Comparison of ENCODE assay signal across 11 cellular contexts in the genomic region with DNA sequence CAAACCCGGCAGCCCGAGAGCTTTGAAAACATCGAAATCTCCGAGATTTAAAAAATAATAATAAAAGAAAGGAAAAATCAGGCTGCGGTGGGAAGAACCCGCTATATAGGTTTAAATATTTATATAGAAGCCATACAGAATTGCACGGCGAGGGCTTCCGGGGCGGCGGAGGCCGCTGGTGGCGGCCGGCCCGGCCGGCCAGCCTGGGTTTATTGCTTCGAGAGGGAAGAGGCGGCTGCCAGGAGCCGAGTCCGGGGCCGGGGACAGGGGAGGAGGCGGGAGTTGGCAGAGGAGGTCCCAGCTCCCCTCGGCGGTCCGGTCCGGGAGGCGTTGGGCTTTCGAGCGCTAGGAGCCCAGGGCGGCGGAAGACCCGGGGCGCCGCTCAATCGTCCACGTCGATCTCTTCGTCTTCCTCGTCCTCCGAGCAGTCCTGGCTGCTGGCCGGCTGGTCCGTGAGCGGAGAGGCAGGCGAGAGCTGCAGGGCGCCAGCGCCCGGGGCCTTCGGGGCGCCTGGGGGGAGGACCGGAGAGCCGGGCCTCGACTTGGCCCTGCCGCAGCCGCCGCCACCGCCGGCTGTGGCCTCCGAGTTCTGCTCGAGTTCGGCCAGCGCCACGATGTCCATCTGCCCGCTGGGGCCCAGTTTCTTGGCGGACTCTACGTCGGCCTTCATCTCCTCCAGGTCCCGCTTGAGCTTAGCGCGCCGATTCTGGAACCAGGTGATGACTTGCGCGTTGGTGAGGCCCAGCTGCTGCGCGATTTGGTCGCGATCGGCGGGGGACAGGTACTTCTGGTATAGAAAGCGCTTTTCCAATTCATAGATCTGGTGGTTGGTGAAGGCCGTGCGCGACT. TPM values are rescaled to one million over a fixed set of nuclear protein-coding genes. Genes with fewer than 3 reads are reported as not detected.
DNase-seq lines count a peak whose midpoint lies in the region; ATAC-seq and TF ChIP-seq lines count a peak whose summit lies in the region.
"Had no signal": no experiment of that assay in that cellular context is flagged by ENCODE, and none has a peak within 500 bp of the region (broad histone marks: within the 10 kb centered on the region; RNA-seq: fewer than 3 reads in every experiment).

No MANE protein-coding gene starts in this region.

- H3K27me3 Mint-ChIP-seq in central memory CD8-positive, alpha-beta T cell: peaks cover 97% of the 10 kb centered on the region
- peaks cover 64 to 78% (median 73%) of the 10 kb centered on the region in 5 donors for H3K27me3 Mint-ChIP-seq in naive thymus-derived CD4-positive, alpha-beta T cell

- no peaks in the 10 kb centered on the region for H3K9me3 ChIP-seq in cardiac muscle cell (ENCODE audit: low read depth)
- no peaks in the 10 kb centered on the region for H3K9me3 ChIP-seq in naive thymus-derived CD4-positive, alpha-beta T cell (ENCODE audit: control insufficient read depth in 2 of 3, low read length in 3 of 3)
- H3K9me3 ChIP-seq in upper lobe of left lung: peaks cover 0 to 4% (median 0%) of the 10 kb centered on the region in 4 donors

- H3K27ac Mint-ChIP-seq in central memory CD8-positive, alpha-beta T cell (ENCODE audit: low read depth): peak overlapping the region; percentile 3
- peak overlapping the region in 1 of 9 donors; percentile 82 for H3K27ac Mint-ChIP-seq in naive thymus-derived CD4-positive, alpha-beta T cell

- DNase-seq in cardiac muscle cell (ENCODE audit: low read depth in 1 of 2, low spot score in 1 of 2) (no peak), left ventricle myocardium superior (no peak), upper lobe of left lung (peak in 1 of 2 donors; percentile 86), SKM-1 (lab: John Stamatoyannopoulos, UW; ENCODE audit: unreplicated experiment) (no peak), foreskin keratinocyte (no peak)
- DNase-seq in central memory CD8-positive, alpha-beta T cell (ENCODE audit: low spot score in 2 of 2): no peak
- no peak for DNase-seq in naive thymus-derived CD4-positive, alpha-beta T cell
- no peak for DNase-seq in stimulated activated CD4-positive, alpha-beta T cell treated with anti-CD3 and anti-CD28 coated beads, Interleukin-4, amount 100 ng/mL, for 24 hours
- DNase-seq: NCI-H187 had no signal

- H3K27ac ChIP-seq in cardiac muscle cell: no peak overlapping the region
- no peak overlapping the region for H3K27ac ChIP-seq in naive thymus-derived CD4-positive, alpha-beta T cell (ENCODE audit: low read depth, low read length)
- H3K27ac ChIP-seq in upper lobe of left lung: no peak overlapping the region
- no peak overlapping the region for H3K27ac ChIP-seq in foreskin keratinocyte

- H3K36me3 Mint-ChIP-seq in central memory CD8-positive, alpha-beta T cell (ENCODE audit: insufficient read depth): peaks cover 5% of the 10 kb centered on the region
- H3K36me3 Mint-ChIP-seq in naive thymus-derived CD4-positive, alpha-beta T cell: peaks cover 0 to 4% (median 0%) of the 10 kb centered on the region in 5 donors

- H3K4me3 ChIP-seq in cardiac muscle cell (peak overlapping the region; percentile 4), upper lobe of left lung (peak overlapping the region in 3 of 4 donors; percentile 15 to 31 (median 28))
- H3K4me3 ChIP-seq in naive thymus-derived CD4-positive, alpha-beta T cell (ENCODE audit: low read length): peak overlapping the region; percentile 24

- POLR2A ChIA-PET in naive thymus-derived CD4-positive, alpha-beta T cell (lab: Charles Lee): no interaction called here

- no peak for TF ChIP-seq EP300 in upper lobe of left lung (IDR thresholded peaks at IDR 0.05)

- peak overlapping the region; percentile 76 for H3K4me3 Mint-ChIP-seq in central memory CD8-positive, alpha-beta T cell
- H3K4me3 Mint-ChIP-seq in naive thymus-derived CD4-positive, alpha-beta T cell: peak overlapping the region; percentile 55 to 87 (median 80)

- TF ChIP-seq POLR2A in upper lobe of left lung (IDR thresholded peaks at IDR 0.05): no peak

- CTCF ChIA-PET in naive thymus-derived CD4-positive, alpha-beta T cell (lab: Charles Lee): interaction anchor here (0.6 kb wide), 1 partner anchor 82 kb away, joined by 3 read pairs; no protein-coding TSS in a partner anchor

- no peaks in the 10 kb centered on the region for H3K9me3 Mint-ChIP-seq in central memory CD8-positive, alpha-beta T cell
- H3K9me3 Mint-ChIP-seq in naive thymus-derived CD4-positive, alpha-beta T cell: peaks cover 0 to 3% (median 0%) of the 10 kb centered on the region in 11 donors

- peaks cover 14% of the 10 kb centered on the region for H3K4me1 ChIP-seq in cardiac muscle cell (ENCODE audit: low read depth)
- H3K4me1 ChIP-seq in naive thymus-derived CD4-positive, alpha-beta T cell (ENCODE audit: control insufficient read depth in 2 of 2, insufficient read depth in 2 of 2, low read length in 2 of 2): peaks cover 33 to 60% of the 10 kb centered on the region in 2 donors
- peaks cover 67 to 80% (median 68%) of the 10 kb centered on the region in 4 donors for H3K4me1 ChIP-seq in upper lobe of left lung
- H3K4me1 ChIP-seq in foreskin keratinocyte: peaks cover 6% of the 10 kb centered on the region

- intact Hi-C loops in left ventricle myocardium superior (cut with micrococcal nuclease): no loop called here
- intact Hi-C loops in naive thymus-derived CD4-positive, alpha-beta T cell (cut with micrococcal nuclease): loop anchor here (2.0 to 10.0 kb wide), 6 partner anchors 88 to 572 kb away; a partner anchor contains a TSS

- peaks cover 100% of the 10 kb centered on the region for H3K27me3 ChIP-seq in cardiac muscle cell
- peaks cover 14 to 58% of the 10 kb centered on the region in 2 donors for H3K27me3 ChIP-seq in naive thymus-derived CD4-positive, alpha-beta T cell (ENCODE audit: control insufficient read depth in 2 of 2, insufficient read depth in 2 of 2, low read length in 2 of 2)
- peaks cover 8 to 98% (median 73%) of the 10 kb centered on the region in 4 donors for H3K27me3 ChIP-seq in upper lobe of left lung
- H3K27me3 ChIP-seq in foreskin keratinocyte: peaks cover 100% of the 10 kb centered on the region

- peaks cover 45% of the 10 kb centered on the region for H3K4me1 Mint-ChIP-seq in central memory CD8-positive, alpha-beta T cell
- H3K4me1 Mint-ChIP-seq in naive thymus-derived CD4-positive, alpha-beta T cell: peaks cover 31 to 59% (median 40%) of the 10 kb centered on the region in 7 donors

- H3K36me3 ChIP-seq in cardiac muscle cell (no peaks in the 10 kb centered on the region), upper lobe of left lung (no peaks in the 10 kb centered on the region)
- no peaks in the 10 kb centered on the region for H3K36me3 ChIP-seq in naive thymus-derived CD4-positive, alpha-beta T cell (ENCODE audit: control insufficient read depth in 2 of 3, insufficient read depth in 3 of 3, low read length in 3 of 3)

- TF ChIP-seq CTCF in cardiac muscle cell (IDR thresholded peaks at IDR 0.05; ENCODE audit: low read depth, low read length): no peak
- no peak for TF ChIP-seq CTCF in upper lobe of left lung (IDR thresholded peaks at IDR 0.05)
- no peak for TF ChIP-seq CTCF in foreskin keratinocyte (conservative IDR thresholded peaks at IDR 0.05)

- ATAC-seq in left ventricle myocardium superior: no peak
- ATAC-seq in central memory CD8-positive, alpha-beta T cell (replicated peaks; ENCODE audit: extremely low read depth, poor library complexity, severe bottlenecking): no peak
- no peak for ATAC-seq in naive thymus-derived CD4-positive, alpha-beta T cell
- ATAC-seq in upper lobe of left lung (ENCODE audit: low FRiP score in 2 of 2): peak in 1 of 2 donors; percentile 13
- no peak for ATAC-seq in foreskin keratinocyte

- WGBS in upper lobe of left lung, 2 donors: 13 to 18% methylated on average over 44 to 59 of the region's 82 CpGs

RNA-seq across cellular contexts. Expression of a gene that starts 2.2 kb away (rescaled TPM):
- total RNA-seq in cardiac muscle cell (not detected in 2 replicates), left ventricle myocardium superior (not detected), upper lobe of left lung (under 1 TPM in 2 of 6 donors, not detected in 4; 0.11 to 0.20 TPM), foreskin keratinocyte (not detected in 2 replicates)
- polyA plus RNA-seq in cardiac muscle cell (not detected in 2 replicates), foreskin keratinocyte (not detected in 2 replicates)
- not detected for total RNA-seq in naive thymus-derived CD4-positive, alpha-beta T cell
- not detected for polyA plus RNA-seq in naive thymus-derived CD4-positive, alpha-beta T cell
- total RNA-seq: kidney epithelial cell, temporal lobe had no signal
